1 cellular context compared by ENCODE assay signal in the genomic region with DNA sequence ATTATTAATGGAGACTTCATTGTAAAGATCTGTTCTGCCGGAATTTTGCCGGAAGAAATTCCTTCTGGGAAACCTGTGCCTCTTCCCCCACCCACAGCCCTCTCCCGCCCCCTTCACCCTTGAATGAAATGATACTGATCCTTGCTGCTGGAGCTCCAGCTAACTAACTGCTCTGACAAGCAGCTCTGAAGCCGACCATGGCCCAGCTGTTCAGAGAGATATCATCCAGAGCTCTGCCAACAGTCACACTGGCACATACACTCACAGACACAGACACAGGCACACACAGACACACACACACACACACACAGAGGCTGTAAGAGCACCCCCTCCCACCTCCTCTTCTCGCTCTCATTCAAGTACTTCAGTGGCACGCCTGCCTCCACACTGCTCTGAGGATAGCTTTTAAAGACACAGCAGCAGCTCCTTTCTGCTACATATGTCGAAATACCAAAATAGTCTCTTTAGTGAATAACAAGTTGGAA.
A peak's percentile ranks its signal among the peaks of the same experiment; 100 is the strongest.
TF ChIP-seq lines count a peak whose summit lies in the region.

No MANE protein-coding gene starts in this region.

TF ChIP-seq in HEK293, 187 proteins besides CTCF, POLR2A, EP300 and RAD21 (continued from another document and continues in another):
- TF ChIP-seq, protein P1, sequence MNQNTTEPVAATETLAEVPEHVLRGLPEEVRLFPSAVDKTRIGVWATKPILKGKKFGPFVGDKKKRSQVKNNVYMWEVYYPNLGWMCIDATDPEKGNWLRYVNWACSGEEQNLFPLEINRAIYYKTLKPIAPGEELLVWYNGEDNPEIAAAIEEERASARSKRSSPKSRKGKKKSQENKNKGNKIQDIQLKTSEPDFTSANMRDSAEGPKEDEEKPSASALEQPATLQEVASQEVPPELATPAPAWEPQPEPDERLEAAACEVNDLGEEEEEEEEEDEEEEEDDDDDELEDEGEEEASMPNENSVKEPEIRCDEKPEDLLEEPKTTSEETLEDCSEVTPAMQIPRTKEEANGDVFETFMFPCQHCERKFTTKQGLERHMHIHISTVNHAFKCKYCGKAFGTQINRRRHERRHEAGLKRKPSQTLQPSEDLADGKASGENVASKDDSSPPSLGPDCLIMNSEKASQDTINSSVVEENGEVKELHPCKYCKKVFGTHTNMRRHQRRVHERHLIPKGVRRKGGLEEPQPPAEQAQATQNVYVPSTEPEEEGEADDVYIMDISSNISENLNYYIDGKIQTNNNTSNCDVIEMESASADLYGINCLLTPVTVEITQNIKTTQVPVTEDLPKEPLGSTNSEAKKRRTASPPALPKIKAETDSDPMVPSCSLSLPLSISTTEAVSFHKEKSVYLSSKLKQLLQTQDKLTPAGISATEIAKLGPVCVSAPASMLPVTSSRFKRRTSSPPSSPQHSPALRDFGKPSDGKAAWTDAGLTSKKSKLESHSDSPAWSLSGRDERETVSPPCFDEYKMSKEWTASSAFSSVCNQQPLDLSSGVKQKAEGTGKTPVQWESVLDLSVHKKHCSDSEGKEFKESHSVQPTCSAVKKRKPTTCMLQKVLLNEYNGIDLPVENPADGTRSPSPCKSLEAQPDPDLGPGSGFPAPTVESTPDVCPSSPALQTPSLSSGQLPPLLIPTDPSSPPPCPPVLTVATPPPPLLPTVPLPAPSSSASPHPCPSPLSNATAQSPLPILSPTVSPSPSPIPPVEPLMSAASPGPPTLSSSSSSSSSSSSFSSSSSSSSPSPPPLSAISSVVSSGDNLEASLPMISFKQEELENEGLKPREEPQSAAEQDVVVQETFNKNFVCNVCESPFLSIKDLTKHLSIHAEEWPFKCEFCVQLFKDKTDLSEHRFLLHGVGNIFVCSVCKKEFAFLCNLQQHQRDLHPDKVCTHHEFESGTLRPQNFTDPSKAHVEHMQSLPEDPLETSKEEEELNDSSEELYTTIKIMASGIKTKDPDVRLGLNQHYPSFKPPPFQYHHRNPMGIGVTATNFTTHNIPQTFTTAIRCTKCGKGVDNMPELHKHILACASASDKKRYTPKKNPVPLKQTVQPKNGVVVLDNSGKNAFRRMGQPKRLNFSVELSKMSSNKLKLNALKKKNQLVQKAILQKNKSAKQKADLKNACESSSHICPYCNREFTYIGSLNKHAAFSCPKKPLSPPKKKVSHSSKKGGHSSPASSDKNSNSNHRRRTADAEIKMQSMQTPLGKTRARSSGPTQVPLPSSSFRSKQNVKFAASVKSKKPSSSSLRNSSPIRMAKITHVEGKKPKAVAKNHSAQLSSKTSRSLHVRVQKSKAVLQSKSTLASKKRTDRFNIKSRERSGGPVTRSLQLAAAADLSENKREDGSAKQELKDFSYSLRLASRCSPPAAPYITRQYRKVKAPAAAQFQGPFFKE (tag by site-specific recombination; IDR thresholded peaks at IDR 0.05; ENCODE audit: borderline replicate concordance) = no peak
- TF ChIP-seq ZNF202 (tag by site-specific recombination; IDR thresholded peaks at IDR 0.05; ENCODE audit: borderline replicate concordance) = no peak
- TF ChIP-seq, protein P2, sequence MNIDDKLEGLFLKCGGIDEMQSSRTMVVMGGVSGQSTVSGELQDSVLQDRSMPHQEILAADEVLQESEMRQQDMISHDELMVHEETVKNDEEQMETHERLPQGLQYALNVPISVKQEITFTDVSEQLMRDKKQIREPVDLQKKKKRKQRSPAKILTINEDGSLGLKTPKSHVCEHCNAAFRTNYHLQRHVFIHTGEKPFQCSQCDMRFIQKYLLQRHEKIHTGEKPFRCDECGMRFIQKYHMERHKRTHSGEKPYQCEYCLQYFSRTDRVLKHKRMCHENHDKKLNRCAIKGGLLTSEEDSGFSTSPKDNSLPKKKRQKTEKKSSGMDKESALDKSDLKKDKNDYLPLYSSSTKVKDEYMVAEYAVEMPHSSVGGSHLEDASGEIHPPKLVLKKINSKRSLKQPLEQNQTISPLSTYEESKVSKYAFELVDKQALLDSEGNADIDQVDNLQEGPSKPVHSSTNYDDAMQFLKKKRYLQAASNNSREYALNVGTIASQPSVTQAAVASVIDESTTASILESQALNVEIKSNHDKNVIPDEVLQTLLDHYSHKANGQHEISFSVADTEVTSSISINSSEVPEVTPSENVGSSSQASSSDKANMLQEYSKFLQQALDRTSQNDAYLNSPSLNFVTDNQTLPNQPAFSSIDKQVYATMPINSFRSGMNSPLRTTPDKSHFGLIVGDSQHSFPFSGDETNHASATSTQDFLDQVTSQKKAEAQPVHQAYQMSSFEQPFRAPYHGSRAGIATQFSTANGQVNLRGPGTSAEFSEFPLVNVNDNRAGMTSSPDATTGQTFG (tag by site-specific recombination; IDR thresholded peaks at IDR 0.05; ENCODE audit: borderline replicate concordance) = no peak
- TF ChIP-seq ZNF777 (tag by site-specific recombination; IDR thresholded peaks at IDR 0.05; ENCODE audit: borderline replicate concordance) = no peak
- TF ChIP-seq, protein P3, sequence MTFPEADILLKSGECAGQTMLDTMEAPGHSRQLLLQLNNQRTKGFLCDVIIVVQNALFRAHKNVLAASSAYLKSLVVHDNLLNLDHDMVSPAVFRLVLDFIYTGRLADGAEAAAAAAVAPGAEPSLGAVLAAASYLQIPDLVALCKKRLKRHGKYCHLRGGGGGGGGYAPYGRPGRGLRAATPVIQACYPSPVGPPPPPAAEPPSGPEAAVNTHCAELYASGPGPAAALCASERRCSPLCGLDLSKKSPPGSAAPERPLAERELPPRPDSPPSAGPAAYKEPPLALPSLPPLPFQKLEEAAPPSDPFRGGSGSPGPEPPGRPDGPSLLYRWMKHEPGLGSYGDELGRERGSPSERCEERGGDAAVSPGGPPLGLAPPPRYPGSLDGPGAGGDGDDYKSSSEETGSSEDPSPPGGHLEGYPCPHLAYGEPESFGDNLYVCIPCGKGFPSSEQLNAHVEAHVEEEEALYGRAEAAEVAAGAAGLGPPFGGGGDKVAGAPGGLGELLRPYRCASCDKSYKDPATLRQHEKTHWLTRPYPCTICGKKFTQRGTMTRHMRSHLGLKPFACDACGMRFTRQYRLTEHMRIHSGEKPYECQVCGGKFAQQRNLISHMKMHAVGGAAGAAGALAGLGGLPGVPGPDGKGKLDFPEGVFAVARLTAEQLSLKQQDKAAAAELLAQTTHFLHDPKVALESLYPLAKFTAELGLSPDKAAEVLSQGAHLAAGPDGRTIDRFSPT (tag by site-specific recombination; IDR thresholded peaks at IDR 0.05) = no peak; the same call in 1 of the 2 replicates
- TF ChIP-seq ZNF600 (tag by site-specific recombination; IDR thresholded peaks at IDR 0.05) = peak; percentile 82
- no peak for TF ChIP-seq ZNF184 (tag by site-specific recombination; IDR thresholded peaks at IDR 0.05)
- TF ChIP-seq ZFHX2 (tag by site-specific recombination; conservative IDR thresholded peaks at IDR 0.05) = peak; percentile 95
- no peak for TF ChIP-seq WT1 (tag by site-specific recombination; IDR thresholded peaks at IDR 0.05)
- TF ChIP-seq ZNF768 (tag by site-specific recombination; IDR thresholded peaks at IDR 0.05) = no peak; the same call in 1 of the 2 replicates
- TF ChIP-seq, protein P4, sequence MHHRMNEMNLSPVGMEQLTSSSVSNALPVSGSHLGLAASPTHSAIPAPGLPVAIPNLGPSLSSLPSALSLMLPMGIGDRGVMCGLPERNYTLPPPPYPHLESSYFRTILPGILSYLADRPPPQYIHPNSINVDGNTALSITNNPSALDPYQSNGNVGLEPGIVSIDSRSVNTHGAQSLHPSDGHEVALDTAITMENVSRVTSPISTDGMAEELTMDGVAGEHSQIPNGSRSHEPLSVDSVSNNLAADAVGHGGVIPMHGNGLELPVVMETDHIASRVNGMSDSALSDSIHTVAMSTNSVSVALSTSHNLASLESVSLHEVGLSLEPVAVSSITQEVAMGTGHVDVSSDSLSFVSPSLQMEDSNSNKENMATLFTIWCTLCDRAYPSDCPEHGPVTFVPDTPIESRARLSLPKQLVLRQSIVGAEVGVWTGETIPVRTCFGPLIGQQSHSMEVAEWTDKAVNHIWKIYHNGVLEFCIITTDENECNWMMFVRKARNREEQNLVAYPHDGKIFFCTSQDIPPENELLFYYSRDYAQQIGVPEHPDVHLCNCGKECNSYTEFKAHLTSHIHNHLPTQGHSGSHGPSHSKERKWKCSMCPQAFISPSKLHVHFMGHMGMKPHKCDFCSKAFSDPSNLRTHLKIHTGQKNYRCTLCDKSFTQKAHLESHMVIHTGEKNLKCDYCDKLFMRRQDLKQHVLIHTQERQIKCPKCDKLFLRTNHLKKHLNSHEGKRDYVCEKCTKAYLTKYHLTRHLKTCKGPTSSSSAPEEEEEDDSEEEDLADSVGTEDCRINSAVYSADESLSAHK (tag by site-specific recombination; IDR thresholded peaks at IDR 0.05) = no peak; the same call in 1 of the 2 replicates
- TF ChIP-seq, protein P5, sequence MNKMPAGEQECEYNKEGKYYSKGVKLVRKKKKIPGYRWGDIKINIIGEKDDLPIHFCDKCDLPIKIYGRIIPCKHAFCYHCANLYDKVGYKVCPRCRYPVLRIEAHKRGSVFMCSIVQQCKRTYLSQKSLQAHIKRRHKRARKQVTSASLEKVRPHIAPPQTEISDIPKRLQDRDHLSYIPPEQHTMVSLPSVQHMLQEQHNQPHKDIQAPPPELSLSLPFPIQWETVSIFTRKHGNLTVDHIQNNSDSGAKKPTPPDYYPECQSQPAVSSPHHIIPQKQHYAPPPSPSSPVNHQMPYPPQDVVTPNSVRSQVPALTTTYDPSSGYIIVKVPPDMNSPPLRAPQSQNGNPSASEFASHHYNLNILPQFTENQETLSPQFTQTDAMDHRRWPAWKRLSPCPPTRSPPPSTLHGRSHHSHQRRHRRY (tag by site-specific recombination; IDR thresholded peaks at IDR 0.05) = no peak
- peak; percentile 86; the same call in 1 of the 2 replicates for TF ChIP-seq ZNF391 (tag by site-specific recombination; IDR thresholded peaks at IDR 0.05; ENCODE audit: borderline replicate concordance, low read depth)
- no peak for TF ChIP-seq ZNF174 (tag by site-specific recombination; IDR thresholded peaks at IDR 0.05)
- no peak for TF ChIP-seq MZF1 (tag by site-specific recombination; IDR thresholded peaks at IDR 0.05; ENCODE audit: borderline replicate concordance)
- TF ChIP-seq, protein P6, sequence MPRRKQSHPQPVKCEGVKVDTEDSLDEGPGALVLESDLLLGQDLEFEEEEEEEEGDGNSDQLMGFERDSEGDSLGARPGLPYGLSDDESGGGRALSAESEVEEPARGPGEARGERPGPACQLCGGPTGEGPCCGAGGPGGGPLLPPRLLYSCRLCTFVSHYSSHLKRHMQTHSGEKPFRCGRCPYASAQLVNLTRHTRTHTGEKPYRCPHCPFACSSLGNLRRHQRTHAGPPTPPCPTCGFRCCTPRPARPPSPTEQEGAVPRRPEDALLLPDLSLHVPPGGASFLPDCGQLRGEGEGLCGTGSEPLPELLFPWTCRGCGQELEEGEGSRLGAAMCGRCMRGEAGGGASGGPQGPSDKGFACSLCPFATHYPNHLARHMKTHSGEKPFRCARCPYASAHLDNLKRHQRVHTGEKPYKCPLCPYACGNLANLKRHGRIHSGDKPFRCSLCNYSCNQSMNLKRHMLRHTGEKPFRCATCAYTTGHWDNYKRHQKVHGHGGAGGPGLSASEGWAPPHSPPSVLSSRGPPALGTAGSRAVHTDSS (tag by site-specific recombination; IDR thresholded peaks at IDR 0.05) = no peak
- no peak for TF ChIP-seq ZNF747 (tag by site-specific recombination; IDR thresholded peaks at IDR 0.05)
- no peak for TF ChIP-seq ZNF670 (tag by site-specific recombination; IDR thresholded peaks at IDR 0.05; ENCODE audit: low read depth)
- no peak for TF ChIP-seq ZNF473 (tag by site-specific recombination; IDR thresholded peaks at IDR 0.05)
- TF ChIP-seq, protein P7, sequence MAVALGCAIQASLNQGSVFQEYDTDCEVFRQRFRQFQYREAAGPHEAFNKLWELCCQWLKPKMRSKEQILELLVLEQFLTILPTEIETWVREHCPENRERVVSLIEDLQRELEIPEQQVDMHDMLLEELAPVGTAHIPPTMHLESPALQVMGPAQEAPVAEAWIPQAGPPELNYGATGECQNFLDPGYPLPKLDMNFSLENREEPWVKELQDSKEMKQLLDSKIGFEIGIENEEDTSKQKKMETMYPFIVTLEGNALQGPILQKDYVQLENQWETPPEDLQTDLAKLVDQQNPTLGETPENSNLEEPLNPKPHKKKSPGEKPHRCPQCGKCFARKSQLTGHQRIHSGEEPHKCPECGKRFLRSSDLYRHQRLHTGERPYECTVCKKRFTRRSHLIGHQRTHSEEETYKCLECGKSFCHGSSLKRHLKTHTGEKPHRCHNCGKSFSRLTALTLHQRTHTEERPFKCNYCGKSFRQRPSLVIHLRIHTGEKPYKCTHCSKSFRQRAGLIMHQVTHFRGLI (tag by site-specific recombination; IDR thresholded peaks at IDR 0.05) = no peak
- TF ChIP-seq ZNF561 (tag by site-specific recombination; IDR thresholded peaks at IDR 0.05; ENCODE audit: borderline replicate concordance) = no peak
- TF ChIP-seq ZNF2 (tag by site-specific recombination; IDR thresholded peaks at IDR 0.05) = no peak
- TF ChIP-seq MYNN (tag by site-specific recombination; IDR thresholded peaks at IDR 0.05; ENCODE audit: borderline replicate concordance) = no peak
- no peak for TF ChIP-seq OSR2 (tag by site-specific recombination; IDR thresholded peaks at IDR 0.05)
- no peak for TF ChIP-seq ZNF416 (tag by site-specific recombination; IDR thresholded peaks at IDR 0.05)
- no peak for TF ChIP-seq BCL11A (tag by site-specific recombination; IDR thresholded peaks at IDR 0.05; ENCODE audit: low read depth)
- TF ChIP-seq, protein P8, sequence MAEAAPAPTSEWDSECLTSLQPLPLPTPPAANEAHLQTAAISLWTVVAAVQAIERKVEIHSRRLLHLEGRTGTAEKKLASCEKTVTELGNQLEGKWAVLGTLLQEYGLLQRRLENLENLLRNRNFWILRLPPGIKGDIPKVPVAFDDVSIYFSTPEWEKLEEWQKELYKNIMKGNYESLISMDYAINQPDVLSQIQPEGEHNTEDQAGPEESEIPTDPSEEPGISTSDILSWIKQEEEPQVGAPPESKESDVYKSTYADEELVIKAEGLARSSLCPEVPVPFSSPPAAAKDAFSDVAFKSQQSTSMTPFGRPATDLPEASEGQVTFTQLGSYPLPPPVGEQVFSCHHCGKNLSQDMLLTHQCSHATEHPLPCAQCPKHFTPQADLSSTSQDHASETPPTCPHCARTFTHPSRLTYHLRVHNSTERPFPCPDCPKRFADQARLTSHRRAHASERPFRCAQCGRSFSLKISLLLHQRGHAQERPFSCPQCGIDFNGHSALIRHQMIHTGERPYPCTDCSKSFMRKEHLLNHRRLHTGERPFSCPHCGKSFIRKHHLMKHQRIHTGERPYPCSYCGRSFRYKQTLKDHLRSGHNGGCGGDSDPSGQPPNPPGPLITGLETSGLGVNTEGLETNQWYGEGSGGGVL (tag by site-specific recombination; IDR thresholded peaks at IDR 0.05) = peak; percentile 97
- TF ChIP-seq, protein P9, sequence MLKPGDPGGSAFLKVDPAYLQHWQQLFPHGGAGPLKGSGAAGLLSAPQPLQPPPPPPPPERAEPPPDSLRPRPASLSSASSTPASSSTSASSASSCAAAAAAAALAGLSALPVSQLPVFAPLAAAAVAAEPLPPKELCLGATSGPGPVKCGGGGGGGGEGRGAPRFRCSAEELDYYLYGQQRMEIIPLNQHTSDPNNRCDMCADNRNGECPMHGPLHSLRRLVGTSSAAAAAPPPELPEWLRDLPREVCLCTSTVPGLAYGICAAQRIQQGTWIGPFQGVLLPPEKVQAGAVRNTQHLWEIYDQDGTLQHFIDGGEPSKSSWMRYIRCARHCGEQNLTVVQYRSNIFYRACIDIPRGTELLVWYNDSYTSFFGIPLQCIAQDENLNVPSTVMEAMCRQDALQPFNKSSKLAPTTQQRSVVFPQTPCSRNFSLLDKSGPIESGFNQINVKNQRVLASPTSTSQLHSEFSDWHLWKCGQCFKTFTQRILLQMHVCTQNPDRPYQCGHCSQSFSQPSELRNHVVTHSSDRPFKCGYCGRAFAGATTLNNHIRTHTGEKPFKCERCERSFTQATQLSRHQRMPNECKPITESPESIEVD (tag by site-specific recombination; IDR thresholded peaks at IDR 0.05) = no peak
- TF ChIP-seq SP3 (tag by site-specific recombination; IDR thresholded peaks at IDR 0.05) = peak; percentile 59
